Comparison of ENCODE assay signal across 8 cellular contexts in the genomic region with DNA sequence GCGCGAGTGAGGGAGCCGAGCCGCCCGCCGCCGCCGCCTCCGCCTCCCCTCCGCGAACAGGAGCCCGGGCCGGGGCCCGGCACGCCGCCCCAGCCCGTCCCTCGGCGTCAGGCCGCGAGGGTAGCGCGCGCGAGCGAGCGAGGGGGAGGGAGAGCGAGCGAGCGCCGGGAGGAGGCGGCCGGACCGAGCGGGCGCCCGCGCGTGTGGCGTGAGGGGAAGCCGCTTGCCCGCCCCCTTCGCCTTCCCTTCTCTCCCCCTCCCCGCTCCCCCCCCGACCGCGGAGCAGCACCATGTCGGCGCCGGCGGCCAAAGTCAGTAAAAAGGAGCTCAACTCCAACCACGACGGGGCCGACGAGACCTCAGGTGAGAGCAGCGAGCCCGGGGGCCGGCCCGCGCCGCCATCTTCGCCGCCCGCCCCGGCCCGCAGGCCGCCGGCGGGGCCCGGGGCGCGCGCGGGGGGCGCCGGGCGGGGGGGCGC. TPM values are rescaled to one million over a fixed set of nuclear protein-coding genes. Genes with fewer than 3 reads are reported as not detected.
DNase-seq lines count a peak whose midpoint lies in the region; ATAC-seq, FAIRE-seq and TF ChIP-seq lines count a peak whose summit lies in the region.

No MANE protein-coding gene starts in this region.

- no peaks in the 10 kb centered on the region; a peak in 1 of 5 replicates for H3K27me3 ChIP-seq in HepG2 (ENCODE audit: control insufficient read depth in 1 of 2, insufficient read depth in 2 of 2, low read length in 2 of 2)

- H2AFZ ChIP-seq in HepG2 (ENCODE audit: low read length): no peak overlapping the region

- H3K4me2 ChIP-seq in HepG2 (ENCODE audit: low read depth, low read length): no peak overlapping the region

- intact Hi-C loops in HepG2 (cut with micrococcal nuclease; ENCODE audit: unreplicated experiment): loop anchor here (5.0 kb wide), 1 partner anchor 52 kb away; no protein-coding TSS in a partner anchor

- no peak for FAIRE-seq in HepG2 (lab: Jason Lieb, UNC)

- no peak; a peak in 1 of 4 replicates for TF ChIP-seq POLR2A in HepG2 (IDR thresholded peaks at IDR 0.05; ENCODE audit: insufficient read depth in 1 of 2, low read depth in 2 of 2, low read length in 2 of 2)

- WGBS in HepG2 (ENCODE audit: low lambda C conversion rate): 1% methylated on average over 16 of the region's 78 CpGs

- H4K20me1 ChIP-seq in HepG2 (ENCODE audit: insufficient read depth, low read length): peaks cover 19% of the 10 kb centered on the region

- no peaks in the 10 kb centered on the region for H3K9me3 ChIP-seq in HepG2 (ENCODE audit: low read length)

- peak overlapping the region; percentile 83 for H3K9ac ChIP-seq in HepG2 (ENCODE audit: insufficient read depth, low read depth, low read length)

- POLR2A ChIA-PET in RWPE1 (lab: Yijun Ruan, JAX; ENCODE audit: low non-redundant PET) (interaction anchor here (0.5 kb wide), 1 partner anchor 1316 kb away, joined by 3 read pairs; no protein-coding TSS in a partner anchor), HepG2 (lab: Yijun Ruan, JAX) (interaction anchor here (0.6 to 1.3 kb wide), 5 partner anchors 26 to 140 kb away, joined by 3 to 6 read pairs (median 3); a partner anchor contains a TSS)

- no peak; the same call in 1 of the 2 replicates for TF ChIP-seq RAD21 in HepG2 (CRISPR knock-in tag; IDR thresholded peaks at IDR 0.05)

- no peak for TF ChIP-seq CTCF in RWPE1 (conservative IDR thresholded peaks at IDR 0.05; ENCODE audit: low read depth)
- TF ChIP-seq CTCF in HepG2 (CRISPR knock-in tag; IDR thresholded peaks at IDR 0.05): no peak
- no peak for TF ChIP-seq CTCF in GM20000 (IDR thresholded peaks at IDR 0.05; ENCODE audit: extremely low read depth, missing control alignments)

- peak overlapping the region; percentile 63 to 77 (median 71); a peak in 5 of 6 replicates for H3K4me3 ChIP-seq in HepG2 (replicated peaks in 1 of 3; ENCODE audit: insufficient read depth in 1 of 3, low read depth in 2 of 3, low read length in 3 of 3)

- no TSS peak for BruUV-seq in HepG2 (replicated peaks; lab: Mats Ljungman, UMichigan)

- peaks cover 61% of the 10 kb centered on the region for H3K4me1 ChIP-seq in HepG2 (ENCODE audit: insufficient read depth, low read length)

- DNase-seq in RWPE1 (ENCODE audit: low spot score) (peak; percentile 55), caudate nucleus (lab: John Stamatoyannopoulos, UW) (peak in 21 of 61 donors; percentile 36 to 82 (median 66)), HepG2 (ENCODE audit: low spot score) (no peak), GM20000 (ENCODE audit: low spot score) (no peak), cerebellum (ENCODE audit: low spot score) (no peak)
- DNase-seq in stimulated activated naive CD8-positive, alpha-beta T cell treated with anti-CD3 and anti-CD28 coated beads, Interleukin-15, Interleukin-2, amounts not matched to agents 100 U/mL and 50 U/mL, for 24 hours: peak; percentile 62

- ATAC-seq in GM18511 (IDR thresholded peaks at IDR 0.05; ENCODE audit: unreplicated experiment) (peak; percentile 14), HG02798 (IDR thresholded peaks at IDR 0.05; ENCODE audit: poor library complexity, unreplicated experiment) (peak; percentile 26), HepG2 (no peak)
- no peak for ATAC-seq in stimulated activated naive CD8-positive, alpha-beta T cell treated with anti-CD3 and anti-CD28 coated beads, Interleukin-15, Interleukin-2, amounts not matched to agents 100 U/mL and 50 U/mL, for 24 hours

- H3K27ac ChIP-seq in RWPE1: peak overlapping the region; percentile 98
- H3K27ac ChIP-seq in caudate nucleus (ENCODE audit: low read depth, low read length): peak overlapping the region; percentile 70
- peak overlapping the region; percentile 78 for H3K27ac ChIP-seq in HepG2 (ENCODE audit: extremely low read length, insufficient read depth, low read length)

- H3K79me2 ChIP-seq in HepG2 (ENCODE audit: insufficient read depth, low read length): peaks cover 41% of the 10 kb centered on the region

- in situ Hi-C loops in HepG2 (cut with HindIII; ENCODE audit: extremely low pct_ligation_motif_present, low pct_unique_long_range_greater_than_20kb): no loop called here

- no peak for TF ChIP-seq EP300 in HepG2 (IDR thresholded peaks at IDR 0.05; ENCODE audit: low read depth in 2 of 2, low read length in 2 of 2)
- no peak for TF ChIP-seq EP300 in HepG2 (CRISPR knock-in tag; IDR thresholded peaks at IDR 0.05; ENCODE audit: borderline replicate concordance)

- CTCF ChIA-PET in RWPE1 (lab: Yijun Ruan, JAX): no interaction called here
- CTCF ChIA-PET in HepG2 (lab: Yijun Ruan, JAX; ENCODE audit: low intra/inter-chr PET ratio, low total read pairs): no interaction called here

- peaks cover 5 to 31% of the 10 kb centered on the region in 2 experiments; a peak in 4 of 5 replicates for H3K36me3 ChIP-seq in HepG2 (replicated peaks in 1 of 2; ENCODE audit: control insufficient read depth in 1 of 2, insufficient read depth in 2 of 2, low read length in 2 of 2)

RNA-seq across cellular contexts. Expression of a gene that starts 0.3 kb away (rescaled TPM):
- total RNA-seq in HepG2 (2016; rRNA removed; fragmentation: Illumina TruSeq; extraction: Trizol) (611 and 724 TPM in 2 replicates), cerebellum (254 TPM)
- total RNA-seq in HepG2 (2016; cell fraction: cytosol; rRNA removed; fragmentation: Illumina TruSeq; extraction: Trizol; ENCODE audit: low read depth): 134 and 142 TPM in 2 replicates
- 623 and 704 TPM in 2 replicates for total RNA-seq in HepG2 (2016; cell fraction: insoluble cytoplasmic fraction; rRNA removed; fragmentation: Illumina TruSeq; extraction: Trizol)
- total RNA-seq in HepG2 (2016; cell fraction: membrane; rRNA removed; fragmentation: Illumina TruSeq; extraction: Trizol): 360 and 385 TPM in 2 replicates
- total RNA-seq in HepG2 (2016; cell fraction: nucleus; rRNA removed; fragmentation: Illumina TruSeq; extraction: Trizol): 226 and 251 TPM in 2 replicates
- polyA plus RNA-seq in HepG2 (2011; rRNA removed): 72.8 and 94.2 TPM in 2 replicates
- polyA plus RNA-seq in HepG2 (2011; cell fraction: cytosol; rRNA removed): 44.1 and 56.3 TPM in 2 replicates
- polyA plus RNA-seq in HepG2 (2011; cell fraction: nucleus; rRNA removed): 48.5 and 49.6 TPM in 2 replicates
- 275 and 331 TPM in 2 replicates for polyA plus RNA-seq in HepG2 (2012)
- 120 and 147 TPM in 2 replicates for polyA plus RNA-seq in HepG2 (2016; cell fraction: cytosol; fragmentation: Illumina TruSeq; extraction: Trizol; ENCODE audit: low read depth)
- 668 and 723 TPM in 2 replicates for polyA plus RNA-seq in HepG2 (2016; cell fraction: insoluble cytoplasmic fraction; fragmentation: Illumina TruSeq; extraction: Trizol; ENCODE audit: low read depth)
- polyA plus RNA-seq in HepG2 (2016; cell fraction: membrane; fragmentation: Illumina TruSeq; extraction: Trizol; ENCODE audit: low read depth): 247 and 252 TPM in 2 replicates
- polyA plus RNA-seq in HepG2 (2016; cell fraction: nucleus; fragmentation: Illumina TruSeq; extraction: Trizol; ENCODE audit: insufficient read depth, low read depth): 360 TPM in 2 replicates
- 44.1 and 254 TPM in 2 replicates for polyA minus RNA-seq in HepG2 (2011; rRNA and poly(A)+ RNA removed; ENCODE audit: low replicate concordance)
- polyA minus RNA-seq in HepG2 (2011; cell fraction: cytosol; rRNA and poly(A)+ RNA removed): 141 and 156 TPM in 2 replicates
- 82.4 and 87.9 TPM in 2 replicates for polyA minus RNA-seq in HepG2 (2011; cell fraction: nucleus; rRNA and poly(A)+ RNA removed)

RNA-seq across cellular contexts. Expression of a gene that starts 13.0 kb away (rescaled TPM):
- total RNA-seq in HepG2 (2016; rRNA removed; fragmentation: Illumina TruSeq; extraction: Trizol) (8.3 and 13.2 TPM in 2 replicates), cerebellum (4.2 TPM)
- 3.5 and 3.9 TPM in 2 replicates for total RNA-seq in HepG2 (2016; cell fraction: cytosol; rRNA removed; fragmentation: Illumina TruSeq; extraction: Trizol; ENCODE audit: low read depth)
- total RNA-seq in HepG2 (2016; cell fraction: insoluble cytoplasmic fraction; rRNA removed; fragmentation: Illumina TruSeq; extraction: Trizol): 7.5 and 13.4 TPM in 2 replicates
- 7.9 and 8.7 TPM in 2 replicates for total RNA-seq in HepG2 (2016; cell fraction: membrane; rRNA removed; fragmentation: Illumina TruSeq; extraction: Trizol)
- 9.4 and 10.2 TPM in 2 replicates for total RNA-seq in HepG2 (2016; cell fraction: nucleus; rRNA removed; fragmentation: Illumina TruSeq; extraction: Trizol)
- polyA plus RNA-seq in HepG2 (2011; rRNA removed): 9.2 and 10.5 TPM in 2 replicates
- polyA plus RNA-seq in HepG2 (2011; cell fraction: cytosol; rRNA removed): 7.2 and 10.2 TPM in 2 replicates
- polyA plus RNA-seq in HepG2 (2011; cell fraction: nucleus; rRNA removed): 27.1 and 49.1 TPM in 2 replicates
- polyA plus RNA-seq in HepG2 (2012): 5.4 and 6.9 TPM in 2 replicates
- 3.8 and 4.1 TPM in 2 replicates for polyA plus RNA-seq in HepG2 (2016; cell fraction: cytosol; fragmentation: Illumina TruSeq; extraction: Trizol; ENCODE audit: low read depth)
- polyA plus RNA-seq in HepG2 (2016; cell fraction: insoluble cytoplasmic fraction; fragmentation: Illumina TruSeq; extraction: Trizol; ENCODE audit: low read depth): 13.4 and 15.9 TPM in 2 replicates
- polyA plus RNA-seq in HepG2 (2016; cell fraction: membrane; fragmentation: Illumina TruSeq; extraction: Trizol; ENCODE audit: low read depth): 6.4 and 7.7 TPM in 2 replicates
- 38.0 and 40.4 TPM in 2 replicates for polyA plus RNA-seq in HepG2 (2016; cell fraction: nucleus; fragmentation: Illumina TruSeq; extraction: Trizol; ENCODE audit: insufficient read depth, low read depth)
- 23.6 and 48.2 TPM in 2 replicates for polyA minus RNA-seq in HepG2 (2011; rRNA and poly(A)+ RNA removed; ENCODE audit: low replicate concordance)
- 6.9 and 13.8 TPM in 2 replicates for polyA minus RNA-seq in HepG2 (2011; cell fraction: cytosol; rRNA and poly(A)+ RNA removed)
- 4.0 and 6.2 TPM in 2 replicates for polyA minus RNA-seq in HepG2 (2011; cell fraction: nucleus; rRNA and poly(A)+ RNA removed)

RNA-seq across cellular contexts. Expression of a gene that starts 32.7 kb away (rescaled TPM):
- total RNA-seq in HepG2 (2016; rRNA removed; fragmentation: Illumina TruSeq; extraction: Trizol) (31.1 and 40.2 TPM in 2 replicates), cerebellum (33.4 TPM)
- total RNA-seq in HepG2 (2016; cell fraction: cytosol; rRNA removed; fragmentation: Illumina TruSeq; extraction: Trizol; ENCODE audit: low read depth): 35.7 and 35.9 TPM in 2 replicates
- total RNA-seq in HepG2 (2016; cell fraction: insoluble cytoplasmic fraction; rRNA removed; fragmentation: Illumina TruSeq; extraction: Trizol): 30.0 and 41.4 TPM in 2 replicates
- 44.4 and 48.2 TPM in 2 replicates for total RNA-seq in HepG2 (2016; cell fraction: membrane; rRNA removed; fragmentation: Illumina TruSeq; extraction: Trizol)
- 29.1 and 30.6 TPM in 2 replicates for total RNA-seq in HepG2 (2016; cell fraction: nucleus; rRNA removed; fragmentation: Illumina TruSeq; extraction: Trizol)
- polyA plus RNA-seq in HepG2 (2011; rRNA removed): 12.5 and 13.7 TPM in 2 replicates
- 8.1 and 18.6 TPM in 2 replicates for polyA plus RNA-seq in HepG2 (2011; cell fraction: cytosol; rRNA removed)
- 38.0 and 51.4 TPM in 2 replicates for polyA plus RNA-seq in HepG2 (2011; cell fraction: nucleus; rRNA removed)
- 3.2 and 5.6 TPM in 2 replicates for polyA plus RNA-seq in HepG2 (2012)
- polyA plus RNA-seq in HepG2 (2016; cell fraction: cytosol; fragmentation: Illumina TruSeq; extraction: Trizol; ENCODE audit: low read depth): 38.3 and 39.4 TPM in 2 replicates
- 29.4 and 33.1 TPM in 2 replicates for polyA plus RNA-seq in HepG2 (2016; cell fraction: insoluble cytoplasmic fraction; fragmentation: Illumina TruSeq; extraction: Trizol; ENCODE audit: low read depth)
- 37.6 and 43.8 TPM in 2 replicates for polyA plus RNA-seq in HepG2 (2016; cell fraction: membrane; fragmentation: Illumina TruSeq; extraction: Trizol; ENCODE audit: low read depth)
- polyA plus RNA-seq in HepG2 (2016; cell fraction: nucleus; fragmentation: Illumina TruSeq; extraction: Trizol; ENCODE audit: insufficient read depth, low read depth): 49.9 and 51.2 TPM in 2 replicates
- 21.4 and 223 TPM in 2 replicates for polyA minus RNA-seq in HepG2 (2011; rRNA and poly(A)+ RNA removed; ENCODE audit: low replicate concordance)
- polyA minus RNA-seq in HepG2 (2011; cell fraction: cytosol; rRNA and poly(A)+ RNA removed): 7.2 and 10.8 TPM in 2 replicates
- polyA minus RNA-seq in HepG2 (2011; cell fraction: nucleus; rRNA and poly(A)+ RNA removed): 9.3 and 12.7 TPM in 2 replicates

RNA-seq across cellular contexts. Expression of a gene that starts 34.6 kb away (rescaled TPM):
- total RNA-seq in HepG2 (2016; rRNA removed; fragmentation: Illumina TruSeq; extraction: Trizol): 18.3 and 28.0 TPM in 2 replicates
- total RNA-seq in HepG2 (2016; cell fraction: cytosol; rRNA removed; fragmentation: Illumina TruSeq; extraction: Trizol; ENCODE audit: low read depth): 51.5 and 53.9 TPM in 2 replicates
- total RNA-seq in HepG2 (2016; cell fraction: insoluble cytoplasmic fraction; rRNA removed; fragmentation: Illumina TruSeq; extraction: Trizol): 16.7 and 27.4 TPM in 2 replicates
- total RNA-seq in HepG2 (2016; cell fraction: membrane; rRNA removed; fragmentation: Illumina TruSeq; extraction: Trizol): 51.9 and 59.6 TPM in 2 replicates
- 16.4 and 20.2 TPM in 2 replicates for total RNA-seq in HepG2 (2016; cell fraction: nucleus; rRNA removed; fragmentation: Illumina TruSeq; extraction: Trizol)
- polyA plus RNA-seq in HepG2 (2011; rRNA removed): 25.4 and 29.8 TPM in 2 replicates
- polyA plus RNA-seq in HepG2 (2011; cell fraction: cytosol; rRNA removed): 15.9 and 40.6 TPM in 2 replicates
- 29.4 and 31.6 TPM in 2 replicates for polyA plus RNA-seq in HepG2 (2011; cell fraction: nucleus; rRNA removed)
- 11.6 and 12.2 TPM in 2 replicates for polyA plus RNA-seq in HepG2 (2012)
- polyA plus RNA-seq in HepG2 (2016; cell fraction: cytosol; fragmentation: Illumina TruSeq; extraction: Trizol; ENCODE audit: low read depth): 84.8 and 87.3 TPM in 2 replicates
- 22.5 and 29.9 TPM in 2 replicates for polyA plus RNA-seq in HepG2 (2016; cell fraction: insoluble cytoplasmic fraction; fragmentation: Illumina TruSeq; extraction: Trizol; ENCODE audit: low read depth)
- 72.3 and 73.2 TPM in 2 replicates for polyA plus RNA-seq in HepG2 (2016; cell fraction: membrane; fragmentation: Illumina TruSeq; extraction: Trizol; ENCODE audit: low read depth)
- polyA plus RNA-seq in HepG2 (2016; cell fraction: nucleus; fragmentation: Illumina TruSeq; extraction: Trizol; ENCODE audit: insufficient read depth, low read depth): 36.7 and 39.0 TPM in 2 replicates
- polyA minus RNA-seq in HepG2 (2011; rRNA and poly(A)+ RNA removed; ENCODE audit: low replicate concordance): 29.6 and 45.3 TPM in 2 replicates
- polyA minus RNA-seq in HepG2 (2011; cell fraction: cytosol; rRNA and poly(A)+ RNA removed): 11.2 and 11.3 TPM in 2 replicates
- 6.6 and 8.6 TPM in 2 replicates for polyA minus RNA-seq in HepG2 (2011; cell fraction: nucleus; rRNA and poly(A)+ RNA removed)
- 1.7 TPM for total RNA-seq in cerebellum

Comparison
In these comparisons a context has a peak if more than half of its experiments do, and no peak if none do; other contexts are left out.
1. ATAC-seq: peak in GM18511 (single experiment) and HG02798 (single experiment); none in HepG2 (single experiment) and stimulated activated naive CD8-positive, alpha-beta T cell treated with anti-CD3 and anti-CD28 coated beads, Interleukin-15, Interleukin-2, amounts not matched to agents 100 U/mL and 50 U/mL, for 24 hours (single experiment).
2. DNase-seq: peak in RWPE1 (single experiment) and stimulated activated naive CD8-positive, alpha-beta T cell treated with anti-CD3 and anti-CD28 coated beads, Interleukin-15, Interleukin-2, amounts not matched to agents 100 U/mL and 50 U/mL, for 24 hours (single experiment); none in HepG2 (single experiment), GM20000 (single experiment) and cerebellum (single experiment).
3. Peak in every context shown above with its lines, with median percentiles within 50 percentile points of each other: H3K27ac ChIP-seq.